In the genomic region with DNA sequence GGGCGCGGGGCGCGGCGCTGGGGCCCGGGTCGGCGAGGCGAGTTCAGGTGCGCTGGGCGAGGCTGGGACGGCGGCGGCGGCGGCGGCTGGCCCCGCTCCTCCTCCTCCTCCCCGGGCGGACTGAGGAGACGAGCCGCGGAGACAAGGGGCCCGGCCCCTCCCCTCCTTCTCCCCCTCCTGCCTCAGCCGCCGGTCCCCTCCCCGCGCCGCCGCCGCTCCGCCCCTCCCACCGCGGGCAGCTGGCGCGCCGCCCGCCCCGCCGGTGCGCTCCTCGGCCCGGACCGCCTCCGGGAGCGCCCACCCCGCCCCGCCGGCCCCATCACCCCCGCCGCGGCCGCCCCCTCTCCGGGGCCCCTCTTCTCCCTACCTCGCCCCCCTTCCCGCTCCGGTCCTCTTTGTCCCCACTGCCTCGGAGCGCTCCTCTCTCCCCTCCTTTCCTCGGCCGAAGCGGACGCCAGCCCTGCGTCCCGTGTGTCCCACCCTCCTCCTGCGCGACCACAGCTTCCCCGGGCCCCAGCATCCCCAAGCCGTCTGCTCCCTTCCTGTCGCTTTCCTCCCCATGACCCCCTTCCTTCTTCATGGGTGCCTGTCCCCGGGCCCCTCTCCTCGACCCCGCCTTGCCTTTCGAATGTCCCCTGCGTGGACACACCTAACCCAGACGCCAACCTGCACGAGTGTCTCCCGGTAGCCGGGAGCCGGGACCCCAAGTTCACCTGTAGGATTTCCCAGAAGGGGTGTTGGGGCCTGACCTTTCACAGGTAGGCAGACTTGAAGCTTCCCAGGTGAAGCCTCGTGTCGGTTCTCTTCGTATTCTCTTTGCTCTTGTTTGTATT, we compare ENCODE assay signal across 10 cellular contexts. TPM values are rescaled to one million over a fixed set of nuclear protein-coding genes. Genes with fewer than 3 reads are reported as not detected.
DNase-seq lines count a peak whose midpoint lies in the region; ATAC-seq, FAIRE-seq and TF ChIP-seq lines count a peak whose summit lies in the region.
"Had no signal": no experiment of that assay in that cellular context is flagged by ENCODE, and none has a peak within 500 bp of the region (broad histone marks: within the 10 kb centered on the region; RNA-seq: fewer than 3 reads in every experiment).

A gene (minus strand): TSS at position 143 of the 833 bp plus-strand sequence. CDS start 420 bp downstream, outside the sequence.

- TF ChIP-seq POLR2A in gastroesophageal sphincter (IDR thresholded peaks at IDR 0.05) = no peak

- no peak for TF ChIP-seq CTCF in keratinocyte (optimal IDR thresholded peaks at IDR 0.05 in 1 of 3, IDR thresholded peaks at IDR 0.05 in 1 of 3, conservative IDR thresholded peaks at IDR 0.05 in 1 of 3; ENCODE audit: extremely low read depth in 1 of 3, insufficient read depth in 2 of 3, low read length in 3 of 3)
- TF ChIP-seq CTCF in gastroesophageal sphincter (IDR thresholded peaks at IDR 0.05) = no peak

- dilution Hi-C loops in keratinocyte (cut with MboI; ENCODE audit: extremely low pct_ligation_motif_present, low sequenced_read_pairs) = no loop called here

- DNase-seq in DMS 273 (lab: John Stamatoyannopoulos, UW; ENCODE audit: unreplicated experiment) (peak; percentile 83), DMS 273 treated with DMSO at 0.1 percent for 48 hours (lab: John Stamatoyannopoulos, UW) (no peak), NCI-H748 (lab: John Stamatoyannopoulos, UW; ENCODE audit: unreplicated experiment) (peak; percentile 78), keratinocyte (ENCODE audit: low read depth, low spot score) (no peak)
- no peak for DNase-seq in stimulated activated naive B cell treated with anti-CD40 and anti-IgM and Interleukin-4, amounts not matched to agents 10 μg/mL and 1 μg/mL and 100 μg/mL, for 72 hours
- DNase-seq in activated effector memory CD4-positive, alpha-beta T cell treated with Interleukin-2 at 50 U/mL for 16 hours = no peak
- DNase-seq: activated T-cell treated with anti-CD3 and anti-CD28 coated beads, Interleukin-2, amount 50 U/mL, for 4 hours had no signal

- peaks cover 45% of the 10 kb centered on the region for H3K27me3 ChIP-seq in keratinocyte (ENCODE audit: control insufficient read depth, extremely low read depth, insufficient read depth, low read length)
- peaks cover 80% of the 10 kb centered on the region for H3K27me3 ChIP-seq in gastroesophageal sphincter

- peak within 1 kb of the TSS; percentile 62 for H3K4me2 ChIP-seq in keratinocyte (ENCODE audit: control insufficient read depth, extremely low read depth, insufficient read depth, low read depth, low read length)

- no peaks in the 10 kb centered on the region for H3K9me3 ChIP-seq in keratinocyte (ENCODE audit: control insufficient read depth, low read depth, low read length)
- H3K9me3 ChIP-seq in gastroesophageal sphincter = no peaks in the 10 kb centered on the region

- no peaks in the 10 kb centered on the region for H3K9me1 ChIP-seq in keratinocyte (ENCODE audit: control insufficient read depth, extremely low read depth, insufficient read depth, low read length)

- WGBS in gastroesophageal sphincter (ENCODE audit: low coverage in 1 of 2), 2 donors = 14 to 32% methylated on average over 5 to 16 of the region's 83 CpGs

- no peak for TF ChIP-seq EP300 in gastroesophageal sphincter (IDR thresholded peaks at IDR 0.05)

- H3K79me2 ChIP-seq in keratinocyte (ENCODE audit: control insufficient read depth, insufficient read depth, low read length) = no peaks in the 10 kb centered on the region

- H3K9ac ChIP-seq in keratinocyte (ENCODE audit: control insufficient read depth, extremely low read depth, insufficient read depth, low read length) = no peak within 1 kb of the TSS

- H3K27ac ChIP-seq in keratinocyte (ENCODE audit: control insufficient read depth, insufficient read depth, low read length) = no peak within 1 kb of the TSS
- no peak within 1 kb of the TSS for H3K27ac ChIP-seq in gastroesophageal sphincter

- no peak for FAIRE-seq in keratinocyte (lab: Jason Lieb, UNC)
- FAIRE-seq: A204.1 had no signal

- H2AFZ ChIP-seq in keratinocyte (ENCODE audit: control insufficient read depth, low read length) = no peak within 1 kb of the TSS

- peaks cover 8 to 18% of the 10 kb centered on the region in 2 donors for H3K4me1 Mint-ChIP-seq in stimulated activated naive B cell treated with anti-CD40 and anti-IgM and Interleukin-4, amounts not matched to agents 10 μg/mL and 1 μg/mL and 100 μg/mL, for 72 hours

- peaks cover 0 to 4% of the 10 kb centered on the region in 2 donors for H3K36me3 Mint-ChIP-seq in stimulated activated naive B cell treated with anti-CD40 and anti-IgM and Interleukin-4, amounts not matched to agents 10 μg/mL and 1 μg/mL and 100 μg/mL, for 72 hours

- H3K9me3 Mint-ChIP-seq in stimulated activated naive B cell treated with anti-CD40 and anti-IgM and Interleukin-4, amounts not matched to agents 10 μg/mL and 1 μg/mL and 100 μg/mL, for 72 hours = no peaks in the 10 kb centered on the region
- H3K9me3 Mint-ChIP-seq: activated T-cell treated with anti-CD3 and anti-CD28 coated beads, Interleukin-2, amount 50 U/mL, for 4 hours had no signal

- ATAC-seq in stimulated activated naive B cell treated with anti-CD40 and anti-IgM and Interleukin-4, amounts not matched to agents 10 μg/mL and 1 μg/mL and 100 μg/mL, for 72 hours (replicated peaks) = no peak
- ATAC-seq in GM21786 (IDR thresholded peaks at IDR 0.05; ENCODE audit: unreplicated experiment) = no peak
- ATAC-seq in gastroesophageal sphincter = no peak

- H3K4me1 ChIP-seq in keratinocyte (ENCODE audit: control insufficient read depth, extremely low read depth, insufficient read depth, low read length) = peaks cover 8% of the 10 kb centered on the region
- H3K4me1 ChIP-seq in gastroesophageal sphincter = peaks cover 0 to 26% (median 12%) of the 10 kb centered on the region in 3 donors

- peak within 1 kb of the TSS; percentile 79 to 80 for H3K4me3 Mint-ChIP-seq in stimulated activated naive B cell treated with anti-CD40 and anti-IgM and Interleukin-4, amounts not matched to agents 10 μg/mL and 1 μg/mL and 100 μg/mL, for 72 hours
- H3K4me3 Mint-ChIP-seq: activated T-cell treated with anti-CD3 and anti-CD28 coated beads, Interleukin-2, amount 50 U/mL, for 4 hours had no signal

- H3K36me3 ChIP-seq in keratinocyte (ENCODE audit: control insufficient read depth in 2 of 2, extremely low read depth in 1 of 2, insufficient read depth in 2 of 2, low read length in 2 of 2) (no peaks in the 10 kb centered on the region), gastroesophageal sphincter (no peaks in the 10 kb centered on the region)

- H4K20me1 ChIP-seq in keratinocyte (ENCODE audit: control insufficient read depth, extremely low read depth, insufficient read depth, low read length) = no peaks in the 10 kb centered on the region

- H3K4me3 ChIP-seq in keratinocyte (ENCODE audit: control insufficient read depth in 2 of 3, extremely low read depth in 1 of 3, insufficient read depth in 2 of 3, low read depth in 1 of 3, low read length in 3 of 3) = peak within 1 kb of the TSS in 1 of 3 experiments; percentile 40
- H3K4me3 ChIP-seq in gastroesophageal sphincter = peak within 1 kb of the TSS in 1 of 2 donors; percentile 48

- peaks cover 33 to 76% of the 10 kb centered on the region in 2 donors for H3K27me3 Mint-ChIP-seq in stimulated activated naive B cell treated with anti-CD40 and anti-IgM and Interleukin-4, amounts not matched to agents 10 μg/mL and 1 μg/mL and 100 μg/mL, for 72 hours

- H3K27ac Mint-ChIP-seq in stimulated activated naive B cell treated with anti-CD40 and anti-IgM and Interleukin-4, amounts not matched to agents 10 μg/mL and 1 μg/mL and 100 μg/mL, for 72 hours = peak within 1 kb of the TSS; percentile 96

RNA-seq across cellular contexts. Expression of the gene that starts here (rescaled TPM):
- polyA plus RNA-seq in keratinocyte = 0.01 TPM in 1 of 3 replicates, not detected in the others
- 0.07 TPM for polyA plus RNA-seq in keratinocyte (2011; ENCODE audit: low read depth)
- polyA plus RNA-seq in keratinocyte (2011; cell fraction: cytosol; rRNA removed) = 0.06 TPM in 1 of 2 replicates, not detected in the other
- 0.03 TPM in 1 of 2 replicates, not detected in the other for polyA plus RNA-seq in keratinocyte (2011; cell fraction: nucleus; rRNA removed)
- not detected in 2 replicates for polyA plus RNA-seq in keratinocyte (2012; ENCODE audit: low replicate concordance)
- polyA minus RNA-seq in keratinocyte = not detected in 3 replicates
- not detected for polyA minus RNA-seq in keratinocyte (2011; cell fraction: cytosol; rRNA and poly(A)+ RNA removed)
- not detected in 2 replicates for polyA minus RNA-seq in keratinocyte (2011; cell fraction: nucleus; rRNA and poly(A)+ RNA removed)
- total RNA-seq in gastroesophageal sphincter = 1 to 10 TPM in 2 of 4 donors, under 1 TPM in 1, not detected in 1; 0.12 to 4.8 (median 2.0) TPM

Comparison
In these comparisons a context has a peak if more than half of its experiments do, and no peak if none do; other contexts are left out.
1. DNase-seq: peak in DMS 273 (single experiment) and NCI-H748 (single experiment); none in DMS 273 treated with DMSO at 0.1 percent for 48 hours (single experiment), keratinocyte (single experiment), stimulated activated naive B cell treated with anti-CD40 and anti-IgM and Interleukin-4, amounts not matched to agents 10 μg/mL and 1 μg/mL and 100 μg/mL, for 72 hours (single experiment) and activated effector memory CD4-positive, alpha-beta T cell treated with Interleukin-2 at 50 U/mL for 16 hours (single experiment).